Comparison of ENCODE assay signal across 12 cellular contexts in the genomic region with DNA sequence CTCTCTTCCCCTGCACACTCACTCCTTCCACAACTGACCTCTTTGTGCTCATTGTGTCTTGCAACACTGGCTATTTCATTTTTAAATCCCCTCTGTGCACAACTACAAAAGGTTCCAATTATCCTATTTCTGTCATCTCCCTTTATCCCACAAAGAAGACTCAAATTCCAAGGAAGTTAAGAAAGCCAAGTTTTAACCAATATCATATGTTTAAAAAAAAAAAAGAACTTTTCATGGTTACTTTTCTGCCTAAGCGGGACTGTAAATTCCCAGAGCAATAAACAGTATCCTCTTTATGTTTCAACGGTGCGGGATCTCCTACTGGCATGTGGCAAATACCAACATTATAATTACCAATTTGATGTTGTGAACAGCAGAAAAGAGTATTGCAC.
DNase-seq lines count a peak whose midpoint lies in the region; ATAC-seq and TF ChIP-seq lines count a peak whose summit lies in the region.
"Had no signal": no experiment of that assay in that cellular context is flagged by ENCODE, and none has a peak within 500 bp of the region (broad histone marks: within the 10 kb centered on the region; RNA-seq: fewer than 3 reads in every experiment).

No MANE protein-coding gene starts in this region.

- H3K4me3 Mint-ChIP-seq in MCF 10A (ENCODE audit: unreplicated experiment), result no peak overlapping the region
- no peak overlapping the region for H3K4me3 Mint-ChIP-seq in activated CD8-positive, alpha-beta T cell treated with anti-CD3 and anti-CD28 coated beads for 36 hours
- no peak overlapping the region for H3K4me3 Mint-ChIP-seq in activated T-cell treated with anti-CD3 and anti-CD28 coated beads, Interleukin-2, amount 50 U/mL, for 24 hours
- H3K4me3 Mint-ChIP-seq: activated T-cell treated with anti-CD3 and anti-CD28 coated beads, Interleukin-2, amount 50 U/mL, for 4 hours had no signal

- CTCF ChIA-PET in MCF 10A (lab: Yijun Ruan, JAX), result interaction anchor here (1.8 kb wide), 1 partner anchor 15 kb away, joined by 7 read pairs; no protein-coding TSS in a partner anchor
- CTCF ChIA-PET in activated CD8-positive, alpha-beta T cell treated with anti-CD3 and anti-CD28 coated beads for 36 hours (lab: Charles Lee), result interaction anchor here (1.4 to 1.6 kb wide), 2 partner anchors 9 to 26 kb away, joined by 3 to 6 read pairs; no protein-coding TSS in a partner anchor

- no peak overlapping the region for H2AK5ac ChIP-seq in mesenchymal stem cell (ENCODE audit: low read length, severe bottlenecking)

- no peak overlapping the region for H3K14ac ChIP-seq in mesenchymal stem cell (ENCODE audit: low read length in 2 of 2)

- H3K27me3 ChIP-seq in breast epithelium (no peaks in the 10 kb centered on the region), mesenchymal stem cell (ENCODE audit: control insufficient read depth in 1 of 2, insufficient read depth in 1 of 2, low read length in 2 of 2) (no peaks in the 10 kb centered on the region)
- H3K27me3 ChIP-seq: esophagus squamous epithelium had no signal

- no peak overlapping the region for H3K23ac ChIP-seq in mesenchymal stem cell (ENCODE audit: low read length in 2 of 2)

- H3K18ac ChIP-seq in mesenchymal stem cell (ENCODE audit: low read depth in 1 of 2, low read length in 2 of 2), result no peak overlapping the region

- H3K9ac ChIP-seq in mesenchymal stem cell (ENCODE audit: low read length), result peak overlapping the region; percentile 41

- TF ChIP-seq CTCF in breast epithelium (IDR thresholded peaks at IDR 0.05) (no peak), MCF 10A (IDR thresholded peaks at IDR 0.05; ENCODE audit: unreplicated experiment) (no peak), coronary artery (IDR thresholded peaks at IDR 0.05) (no peak)
- no peak for TF ChIP-seq CTCF in activated CD8-positive, alpha-beta T cell treated with anti-CD3 and anti-CD28 coated beads for 36 hours (IDR thresholded peaks at IDR 0.05)

- H2BK5ac ChIP-seq in mesenchymal stem cell (ENCODE audit: low read depth, low read length, poor library complexity, severe bottlenecking), result no peak overlapping the region

- no peaks in the 10 kb centered on the region for H3K9me3 Mint-ChIP-seq in MCF 10A (ENCODE audit: unreplicated experiment)
- H3K9me3 Mint-ChIP-seq in activated CD8-positive, alpha-beta T cell treated with anti-CD3 and anti-CD28 coated beads for 36 hours, result peaks cover 6% of the 10 kb centered on the region
- H3K9me3 Mint-ChIP-seq in activated T-cell treated with anti-CD3 and anti-CD28 coated beads, Interleukin-2, amount 50 U/mL, for 24 hours, result peaks cover 3% of the 10 kb centered on the region
- H3K9me3 Mint-ChIP-seq: activated T-cell treated with anti-CD3 and anti-CD28 coated beads, Interleukin-2, amount 50 U/mL, for 4 hours had no signal

- no peak overlapping the region for H4K8ac ChIP-seq in mesenchymal stem cell (ENCODE audit: low read length)

- H3K4me1 ChIP-seq in breast epithelium (peaks cover 0 to 4% of the 10 kb centered on the region in 2 donors), mesenchymal stem cell (ENCODE audit: control insufficient read depth, insufficient read depth, low read depth, low read length) (peaks cover 1% of the 10 kb centered on the region)

- in situ Hi-C loops in G401 (cut with HindIII; ENCODE audit: low sequenced_read_pairs), result no loop called here

- H3K4ac ChIP-seq in mesenchymal stem cell (ENCODE audit: low read depth in 1 of 2, low read length in 2 of 2), result no peak overlapping the region

- H3K27me3 Mint-ChIP-seq in MCF 10A (ENCODE audit: insufficient read depth, unreplicated experiment), result no peaks in the 10 kb centered on the region
- no peaks in the 10 kb centered on the region for H3K27me3 Mint-ChIP-seq in activated CD8-positive, alpha-beta T cell treated with anti-CD3 and anti-CD28 coated beads for 36 hours
- H3K27me3 Mint-ChIP-seq in activated T-cell treated with anti-CD3 and anti-CD28 coated beads, Interleukin-2, amount 50 U/mL, for 24 hours, result no peaks in the 10 kb centered on the region

- DNase-seq in breast epithelium (ENCODE audit: low spot score in 2 of 2), result no peak
- no peak for DNase-seq in MCF 10A (ENCODE audit: unreplicated experiment)
- DNase-seq in activated CD8-positive, alpha-beta T cell treated with anti-CD3 and anti-CD28 coated beads for 36 hours, result no peak
- DNase-seq in mesenchymal stem cell, result no peak
- DNase-seq in G401 (ENCODE audit: low spot score), result no peak
- DNase-seq in coronary artery (ENCODE audit: low spot score), result no peak
- no peak for DNase-seq in NCI-H748 treated with DMSO at 0.1 percent for 48 hours (lab: John Stamatoyannopoulos, UW)
- no peak for DNase-seq in activated T-cell treated with anti-CD3 and anti-CD28 coated beads, Interleukin-2, amount 50 U/mL, for 24 hours
- DNase-seq: activated T-cell treated with anti-CD3 and anti-CD28 coated beads, Interleukin-2, amount 50 U/mL, for 4 hours; esophagus squamous epithelium; NCI-H1092 treated with DMSO at 0.1 percent for 48 hours; NCI-H526 had no signal

- ATAC-seq in activated CD8-positive, alpha-beta T cell treated with anti-CD3 and anti-CD28 coated beads for 36 hours, result no peak

- no peak overlapping the region for H3K4me2 ChIP-seq in mesenchymal stem cell (ENCODE audit: low read length, poor library complexity, severe bottlenecking)

- H2BK12ac ChIP-seq in mesenchymal stem cell (ENCODE audit: low read length in 2 of 2), result no peak overlapping the region

- no peaks in the 10 kb centered on the region for H3K9me3 ChIP-seq in breast epithelium
- no peaks in the 10 kb centered on the region for H3K9me3 ChIP-seq in mesenchymal stem cell (ENCODE audit: control insufficient read depth, low read length)
- H3K9me3 ChIP-seq: esophagus squamous epithelium had no signal

- 100% methylated on average over 3 of the region's 3 CpGs for WGBS in mesenchymal stem cell

- H4K91ac ChIP-seq in mesenchymal stem cell (ENCODE audit: low read length), result no peak overlapping the region

- no peaks in the 10 kb centered on the region for H3K36me3 Mint-ChIP-seq in MCF 10A (ENCODE audit: insufficient read depth, unreplicated experiment)
- H3K36me3 Mint-ChIP-seq in activated CD8-positive, alpha-beta T cell treated with anti-CD3 and anti-CD28 coated beads for 36 hours (ENCODE audit: low read depth), result peaks cover 51% of the 10 kb centered on the region
- peaks cover 48% of the 10 kb centered on the region for H3K36me3 Mint-ChIP-seq in activated T-cell treated with anti-CD3 and anti-CD28 coated beads, Interleukin-2, amount 50 U/mL, for 24 hours (ENCODE audit: low read depth)

- intact Hi-C loops in breast epithelium (cut with DNase I; ENCODE audit: low total_unique reads) (no loop called here), MCF 10A (cut with micrococcal nuclease) (no loop called here)
- intact Hi-C loops in activated CD8-positive, alpha-beta T cell treated with anti-CD3 and anti-CD28 coated beads for 36 hours (cut with micrococcal nuclease), result no loop called here

- POLR2A ChIA-PET in MCF 10A (lab: Yijun Ruan, JAX), result no interaction called here
- POLR2A ChIA-PET in activated CD8-positive, alpha-beta T cell treated with anti-CD3 and anti-CD28 coated beads for 36 hours (lab: Charles Lee), result interaction anchor here (1.4 to 1.9 kb wide), 3 partner anchors 14 to 28 kb away, joined by 4 to 9 read pairs (median 5); no protein-coding TSS in a partner anchor

- TF ChIP-seq POLR2A in breast epithelium (IDR thresholded peaks at IDR 0.05), result no peak

- H3K27ac ChIP-seq in breast epithelium, result peak overlapping the region; percentile 33 to 58
- H3K27ac ChIP-seq in mesenchymal stem cell (ENCODE audit: low read length, poor library complexity, severe bottlenecking), result no peak overlapping the region
- H3K27ac ChIP-seq in coronary artery, result peak overlapping the region in 1 of 2 donors; percentile 10

- no peak overlapping the region for H2BK120ac ChIP-seq in mesenchymal stem cell (ENCODE audit: low read depth, low read length)

- H3K27ac Mint-ChIP-seq in MCF 10A (ENCODE audit: low read depth, unreplicated experiment), result no peak overlapping the region
- peak overlapping the region; percentile 65 for H3K27ac Mint-ChIP-seq in activated CD8-positive, alpha-beta T cell treated with anti-CD3 and anti-CD28 coated beads for 36 hours
- H3K27ac Mint-ChIP-seq in activated T-cell treated with anti-CD3 and anti-CD28 coated beads, Interleukin-2, amount 50 U/mL, for 24 hours, result no peak overlapping the region

- peak overlapping the region in 1 of 3 donors; percentile 10 for H3K4me3 ChIP-seq in breast epithelium
- H3K4me3 ChIP-seq in mesenchymal stem cell (ENCODE audit: insufficient read depth in 1 of 2, low read depth in 1 of 2, low read length in 2 of 2), result peak overlapping the region in 1 of 2 experiments; percentile 59
- no peak overlapping the region for H3K4me3 ChIP-seq in coronary artery
- H3K4me3 ChIP-seq: esophagus squamous epithelium had no signal

- no peak overlapping the region for H2BK15ac ChIP-seq in mesenchymal stem cell (ENCODE audit: low read depth, poor library complexity, severe bottlenecking)

- no peaks in the 10 kb centered on the region for H3K4me1 Mint-ChIP-seq in MCF 10A (ENCODE audit: insufficient read depth, unreplicated experiment)
- peaks cover 82% of the 10 kb centered on the region for H3K4me1 Mint-ChIP-seq in activated CD8-positive, alpha-beta T cell treated with anti-CD3 and anti-CD28 coated beads for 36 hours (ENCODE audit: low read depth)
- peaks cover 84% of the 10 kb centered on the region for H3K4me1 Mint-ChIP-seq in activated T-cell treated with anti-CD3 and anti-CD28 coated beads, Interleukin-2, amount 50 U/mL, for 24 hours (ENCODE audit: low read depth)

- H3K79me1 ChIP-seq in mesenchymal stem cell (replicated peaks; ENCODE audit: low read length, poor library complexity, severe bottlenecking), result peaks cover 12% of the 10 kb centered on the region

- H3K36me3 ChIP-seq in breast epithelium, result no peaks in the 10 kb centered on the region
- H3K36me3 ChIP-seq in mesenchymal stem cell (ENCODE audit: control insufficient read depth in 1 of 2, insufficient read depth in 2 of 2, low read depth in 1 of 2, low read length in 2 of 2), result no peaks in the 10 kb centered on the region
- H3K36me3 ChIP-seq: esophagus squamous epithelium had no signal

- no TSS peak for BruUV-seq in MCF 10A (replicated peaks; lab: Mats Ljungman, UMichigan)

- H2AFZ ChIP-seq in mesenchymal stem cell (ENCODE audit: low read depth, low read length), result no peak overlapping the region
